19 cellular contexts compared by ENCODE assay signal in genomic region chr17:7317161-7317803, GRCh38. TPM values are rescaled to one million over a fixed set of nuclear protein-coding genes. Genes with fewer than 3 reads are reported as not detected.
A peak's percentile ranks its signal among the peaks of the same experiment; 100 is the strongest.
DNase-seq lines count a peak whose midpoint lies in the region; ATAC-seq and TF ChIP-seq lines count a peak whose summit lies in the region.
"Had no signal": no experiment of that assay in that cellular context is flagged by ENCODE, and none has a peak within 500 bp of the region (broad histone marks: within the 10 kb centered on the region; RNA-seq: fewer than 3 reads in every experiment).

No MANE protein-coding gene starts in this region.

- H3K4me2 ChIP-seq in BLaER1 = no peak overlapping the region
- H3K4me2 ChIP-seq: KMS-11 had no signal

- peaks cover 78% of the 10 kb centered on the region for H3K36me3 Mint-ChIP-seq in CD4-positive, alpha-beta T cell (ENCODE audit: low read depth)
- H3K36me3 Mint-ChIP-seq in activated CD4-positive, alpha-beta memory T cell treated with anti-CD3 and anti-CD28 coated beads, Interleukin-2, amount 10 ng/mL, durations not matched to agents 7 days and 5 days (ENCODE audit: low read depth) = peaks cover 51% of the 10 kb centered on the region
- H3K36me3 Mint-ChIP-seq in naive B cell = peaks cover 0 to 5% of the 10 kb centered on the region in 2 donors

- DNase-seq in CD4-positive, alpha-beta T cell = no peak
- no peak for DNase-seq in activated CD4-positive, alpha-beta memory T cell treated with anti-CD3 and anti-CD28 coated beads, Interleukin-2, amount 10 ng/mL, durations not matched to agents 7 days and 5 days
- DNase-seq in naive B cell (no peak), inferior parietal cortex (ENCODE audit: extremely low spot score) (no peak), AG08395 (ENCODE audit: low spot score) (no peak), GM03348 (ENCODE audit: low spot score) (no peak)
- DNase-seq: activated gamma-delta T cell treated with Interleukin-2 at 50 U/mL for 16 hours; C1 segment of cervical spinal cord; gastrocnemius medialis; HCEC 1CT; left ventricle myocardium superior; NCI-H774; PC-9; stimulated activated naive CD8-positive, alpha-beta T cell treated with anti-CD3 and anti-CD28 coated beads, Interleukin-15, Interleukin-2, amounts not matched to agents 100 U/mL and 50 U/mL, for 24 hours; upper lobe of right lung had no signal

- no peaks in the 10 kb centered on the region for H3K9me3 Mint-ChIP-seq in CD4-positive, alpha-beta T cell
- H3K9me3 Mint-ChIP-seq in activated CD4-positive, alpha-beta memory T cell treated with anti-CD3 and anti-CD28 coated beads, Interleukin-2, amount 10 ng/mL, durations not matched to agents 7 days and 5 days = no peaks in the 10 kb centered on the region
- H3K9me3 Mint-ChIP-seq in naive B cell = no peaks in the 10 kb centered on the region

- intact Hi-C loops in CD4-positive, alpha-beta T cell (cut with DNase I, micrococcal nuclease) = loop anchor here in 1 of 2 experiments (1.0 to 5.0 kb wide), 2 partner anchors 11 to 370 kb away; partner anchors contain the start of genes TP53 and WRAP53

- no peak for TF ChIP-seq CTCF in CD4-positive, alpha-beta T cell (IDR thresholded peaks at IDR 0.05)

- H3K36me3 ChIP-seq in BLaER1 = peaks cover 83% of the 10 kb centered on the region

- no peak for ATAC-seq in CD4-positive, alpha-beta T cell (ENCODE audit: poor library complexity)
- ATAC-seq in naive B cell (ENCODE audit: low read depth in 2 of 2) (no peak), GM21526 (IDR thresholded peaks at IDR 0.05; ENCODE audit: low FRiP score, unreplicated experiment) (no peak)
- ATAC-seq: gastrocnemius medialis; left ventricle myocardium superior; stimulated activated naive CD8-positive, alpha-beta T cell treated with anti-CD3 and anti-CD28 coated beads, Interleukin-15, Interleukin-2, amounts not matched to agents 100 U/mL and 50 U/mL, for 24 hours; upper lobe of right lung had no signal

- H3K4me1 ChIP-seq in BLaER1 = peaks cover 33% of the 10 kb centered on the region

- no peaks in the 10 kb centered on the region for H3K27me3 Mint-ChIP-seq in CD4-positive, alpha-beta T cell
- no peaks in the 10 kb centered on the region for H3K27me3 Mint-ChIP-seq in activated CD4-positive, alpha-beta memory T cell treated with anti-CD3 and anti-CD28 coated beads, Interleukin-2, amount 10 ng/mL, durations not matched to agents 7 days and 5 days
- no peaks in the 10 kb centered on the region for H3K27me3 Mint-ChIP-seq in naive B cell

- no peaks in the 10 kb centered on the region for H3K27me3 ChIP-seq in BLaER1
- H3K27me3 ChIP-seq in CD4-positive, alpha-beta T cell (ENCODE audit: control insufficient read depth, insufficient read depth, low read length) = no peaks in the 10 kb centered on the region
- H3K27me3 ChIP-seq: gastrocnemius medialis, upper lobe of right lung had no signal

- POLR2A ChIA-PET in CD4-positive, alpha-beta T cell (lab: Charles Lee) = no interaction called here
- POLR2A ChIA-PET in activated CD4-positive, alpha-beta memory T cell treated with anti-CD3 and anti-CD28 coated beads, Interleukin-2, amount 10 ng/mL, durations not matched to agents 7 days and 5 days (lab: Charles Lee) = interaction anchor here (1.5 to 11.2 kb wide), 4 partner anchors 9 to 370 kb away, joined by 4 to 109 read pairs (median 8); partner anchors contain the start of genes ACAP1, NEURL4 and TP53

- H3K9me3 ChIP-seq in BLaER1 = no peaks in the 10 kb centered on the region
- H3K9me3 ChIP-seq in CD4-positive, alpha-beta T cell (ENCODE audit: control insufficient read depth, low read length) = no peaks in the 10 kb centered on the region
- H3K9me3 ChIP-seq: gastrocnemius medialis, upper lobe of right lung had no signal

- no peak overlapping the region for H3K27ac ChIP-seq in BLaER1
- H3K27ac ChIP-seq in CD4-positive, alpha-beta T cell (ENCODE audit: low read depth, low read length) = no peak overlapping the region
- H3K27ac ChIP-seq: KMS-11, PC-9, upper lobe of right lung had no signal

- H3K9ac ChIP-seq in BLaER1 = 0 out of 2 replicates have a peak overlapping the region, but pooled peaks have one; percentile 6
- H3K9ac ChIP-seq: KMS-11 had no signal

- CTCF ChIA-PET in CD4-positive, alpha-beta T cell (lab: Charles Lee) = no interaction called here
- CTCF ChIA-PET in activated CD4-positive, alpha-beta memory T cell treated with anti-CD3 and anti-CD28 coated beads, Interleukin-2, amount 10 ng/mL, durations not matched to agents 7 days and 5 days (lab: Charles Lee) = interaction anchor here (6.0 kb wide), 1 partner anchor 11 kb away, joined by 39 read pairs; the partner anchor contains the start of gene NEURL4

- peaks cover 28% of the 10 kb centered on the region for H4K20me1 ChIP-seq in BLaER1

- H3K4me3 Mint-ChIP-seq in CD4-positive, alpha-beta T cell = peak overlapping the region; percentile 66
- peak overlapping the region; percentile 35 for H3K4me3 Mint-ChIP-seq in activated CD4-positive, alpha-beta memory T cell treated with anti-CD3 and anti-CD28 coated beads, Interleukin-2, amount 10 ng/mL, durations not matched to agents 7 days and 5 days
- peak overlapping the region in 7 of 8 donors; percentile 15 to 70 (median 52) for H3K4me3 Mint-ChIP-seq in naive B cell

- H3K4me3 ChIP-seq in BLaER1 = no peak overlapping the region
- H3K4me3 ChIP-seq: gastrocnemius medialis, PC-9, upper lobe of right lung had no signal

- H3K27ac Mint-ChIP-seq in CD4-positive, alpha-beta T cell = peak overlapping the region; percentile 76
- no peak overlapping the region for H3K27ac Mint-ChIP-seq in activated CD4-positive, alpha-beta memory T cell treated with anti-CD3 and anti-CD28 coated beads, Interleukin-2, amount 10 ng/mL, durations not matched to agents 7 days and 5 days
- peak overlapping the region in 4 of 6 donors; percentile 50 to 77 (median 62) for H3K27ac Mint-ChIP-seq in naive B cell

- H3K4me1 Mint-ChIP-seq in CD4-positive, alpha-beta T cell (ENCODE audit: low read depth) = peaks cover 39% of the 10 kb centered on the region
- peaks cover 37% of the 10 kb centered on the region for H3K4me1 Mint-ChIP-seq in activated CD4-positive, alpha-beta memory T cell treated with anti-CD3 and anti-CD28 coated beads, Interleukin-2, amount 10 ng/mL, durations not matched to agents 7 days and 5 days
- H3K4me1 Mint-ChIP-seq in naive B cell = peaks cover 30 to 41% (median 30%) of the 10 kb centered on the region in 3 donors

RNA-seq across cellular contexts. Expression of gene GPS2, which starts 2.1 kb away (rescaled TPM):
- 100 to 1,000 TPM; 122 to 140 TPM for total RNA-seq in CD4-positive, alpha-beta T cell
- total RNA-seq in activated CD4-positive, alpha-beta memory T cell treated with anti-CD3 and anti-CD28 coated beads, Interleukin-2, amount 10 ng/mL, durations not matched to agents 7 days and 5 days = 10 to 100 TPM; 69.8 to 74.7 TPM
- polyA plus RNA-seq in naive B cell (ENCODE audit: low read depth in 6 of 6) = 100 to 1,000 TPM; 103 to 131 (median 107) TPM

RNA-seq across cellular contexts. Expression of gene EIF5A, which starts 9.9 kb away (rescaled TPM):
- 100 to 1,000 TPM; 471 to 480 TPM for total RNA-seq in CD4-positive, alpha-beta T cell
- total RNA-seq in activated CD4-positive, alpha-beta memory T cell treated with anti-CD3 and anti-CD28 coated beads, Interleukin-2, amount 10 ng/mL, durations not matched to agents 7 days and 5 days = 100 to 1,000 TPM; 419 to 420 TPM
- 100 to 1,000 TPM; 195 to 802 (median 516) TPM for polyA plus RNA-seq in naive B cell (ENCODE audit: low read depth in 6 of 6)

RNA-seq across cellular contexts. Expression of gene NEURL4, which starts 11.9 kb away (rescaled TPM):
- total RNA-seq in CD4-positive, alpha-beta T cell = 10 to 100 TPM; 29.0 to 30.8 TPM
- total RNA-seq in activated CD4-positive, alpha-beta memory T cell treated with anti-CD3 and anti-CD28 coated beads, Interleukin-2, amount 10 ng/mL, durations not matched to agents 7 days and 5 days = 10 to 100 TPM; 28.4 to 31.2 TPM
- 1 to 10 TPM in 5 of 6 donors, not detected in 1; 1.2 to 2.7 (median 1.9) TPM for polyA plus RNA-seq in naive B cell (ENCODE audit: low read depth in 6 of 6)

RNA-seq across cellular contexts. Expression of gene ACAP1, which starts 19.0 kb away (rescaled TPM):
- 100 to 1,000 TPM; 565 to 575 TPM for total RNA-seq in CD4-positive, alpha-beta T cell
- total RNA-seq in activated CD4-positive, alpha-beta memory T cell treated with anti-CD3 and anti-CD28 coated beads, Interleukin-2, amount 10 ng/mL, durations not matched to agents 7 days and 5 days = 100 to 1,000 TPM; 682 to 709 TPM
- polyA plus RNA-seq in naive B cell (ENCODE audit: low read depth in 6 of 6) = 100 to 1,000 TPM; 117 to 177 (median 155) TPM
- total RNA-seq: myocyte had no signal

RNA-seq across cellular contexts. Expression of gene YBX2, which starts 22.8 kb away (rescaled TPM):
- under 1 TPM in 1 of 2 experiments, not detected in 1; 0.56 TPM for total RNA-seq in CD4-positive, alpha-beta T cell
- 1 to 10 TPM; 1.5 to 1.6 TPM for total RNA-seq in activated CD4-positive, alpha-beta memory T cell treated with anti-CD3 and anti-CD28 coated beads, Interleukin-2, amount 10 ng/mL, durations not matched to agents 7 days and 5 days
- polyA plus RNA-seq in naive B cell (ENCODE audit: low read depth in 6 of 6) = not detected
- total RNA-seq: upper lobe of right lung had no signal
